In genomic region chr1:207495816-207496792, GRCh38 we compare ENCODE assay signal across 8 cellular contexts. TPM values are rescaled to one million over a fixed set of nuclear protein-coding genes. Genes with fewer than 3 reads are reported as not detected.
DNase-seq lines count a peak whose midpoint lies in the region; ATAC-seq, FAIRE-seq and TF ChIP-seq lines count a peak whose summit lies in the region.

Gene CR1 (plus strand): TSS chr1:207496157. CDS start chr1:207496268, 111 bp downstream.

- peak within 1 kb of the TSS; percentile 78 for H3K4me3 Mint-ChIP-seq in astrocyte (ENCODE audit: unreplicated experiment)

- peak within 1 kb of the TSS; percentile 64 for H2AFZ ChIP-seq in astrocyte (ENCODE audit: low read depth, low read length)

- no peaks in the 10 kb centered on the region for H3K36me3 Mint-ChIP-seq in astrocyte (ENCODE audit: low read depth, unreplicated experiment)

- peak; percentile 40 for TF ChIP-seq POLR2A in GM15510 (IDR thresholded peaks at IDR 0.05; ENCODE audit: borderline replicate concordance, extremely low read depth, insufficient read length)

- peaks cover 3% of the 10 kb centered on the region for H3K4me1 Mint-ChIP-seq in astrocyte (ENCODE audit: low read depth, unreplicated experiment)

- peak; percentile 56 for ATAC-seq in HG02763 (IDR thresholded peaks at IDR 0.05; ENCODE audit: unreplicated experiment)
- peak; percentile 39 for ATAC-seq in left colon
- ATAC-seq in HG03439 (IDR thresholded peaks at IDR 0.05; ENCODE audit: unreplicated experiment): no peak

- H3K4me3 ChIP-seq in astrocyte (ENCODE audit: insufficient read depth, low read depth, low read length): peak within 1 kb of the TSS; percentile 28

- H3K27me3 Mint-ChIP-seq in astrocyte (ENCODE audit: low read depth, unreplicated experiment): peaks cover 23% of the 10 kb centered on the region

- intact Hi-C loops in left colon (cut with DNase I, micrococcal nuclease): no loop called here

- H3K4me1 ChIP-seq in astrocyte (ENCODE audit: insufficient read depth, low read length): peaks cover 7% of the 10 kb centered on the region

- peaks cover 22% of the 10 kb centered on the region for H3K27me3 ChIP-seq in astrocyte (ENCODE audit: insufficient read depth, low read length)

- TF ChIP-seq CTCF in astrocyte (IDR thresholded peaks at IDR 0.05; ENCODE audit: insufficient read depth, low read depth, low read length): no peak

- H3K9ac ChIP-seq in astrocyte (ENCODE audit: low read length): no peak within 1 kb of the TSS

- no peak within 1 kb of the TSS for H3K27ac ChIP-seq in astrocyte (ENCODE audit: low read depth, low read length)

- DNase-seq in RPMI8226: peak; percentile 57
- peak; percentile 3 for DNase-seq in astrocyte (ENCODE audit: low read depth)
- peak in 1 of 2 donors; percentile 37 for DNase-seq in left colon
- DNase-seq in stimulated activated CD4-positive, alpha-beta T cell treated with anti-CD3 and anti-CD28 coated beads, TNF-alpha, amount 100 ng/mL, for 4 hours (ENCODE audit: low read depth in 3 of 3): peak in 2 of 3 experiments; percentile 4 to 24
- no peak for DNase-seq in H4 (ENCODE audit: low spot score)

- H3K9me3 Mint-ChIP-seq in astrocyte (ENCODE audit: unreplicated experiment): no peaks in the 10 kb centered on the region

- H3K9me3 ChIP-seq in astrocyte (ENCODE audit: insufficient read depth, low read depth, low read length): no peaks in the 10 kb centered on the region

- H4K20me1 ChIP-seq in astrocyte (ENCODE audit: insufficient read depth, low read length): no peaks in the 10 kb centered on the region

- H3K27ac Mint-ChIP-seq in astrocyte (ENCODE audit: unreplicated experiment): no peak within 1 kb of the TSS

- FAIRE-seq in astrocyte (lab: Jason Lieb, UNC): peak; percentile 23

- H3K79me2 ChIP-seq in astrocyte (ENCODE audit: insufficient read depth, low read length): no peaks in the 10 kb centered on the region

- H3K4me2 ChIP-seq in astrocyte (ENCODE audit: low read length): peak within 1 kb of the TSS; percentile 81

- no peaks in the 10 kb centered on the region for H3K36me3 ChIP-seq in astrocyte (ENCODE audit: insufficient read depth, low read length)

RNA-seq across cellular contexts. Expression of gene CR1, which starts in this region (rescaled TPM):
- total RNA-seq in astrocyte (0.09 and 0.14 TPM in 2 replicates), left colon (1 to 10 TPM in 1 of 2 donors, under 1 TPM in 1; 0.76 to 2.7 TPM)
- total RNA-seq in H4 (2014; rRNA removed; shearing (Covaris generic)): not detected in 2 replicates

Comparison
In these comparisons a context has a peak if more than half of its experiments do, and no peak if none do; other contexts are left out.
1. Peak in DNase-seq, H3K4me3 ChIP-seq and H3K4me2 ChIP-seq in astrocyte; RNA of the gene not detected or under 1 TPM.